In the genomic region with DNA sequence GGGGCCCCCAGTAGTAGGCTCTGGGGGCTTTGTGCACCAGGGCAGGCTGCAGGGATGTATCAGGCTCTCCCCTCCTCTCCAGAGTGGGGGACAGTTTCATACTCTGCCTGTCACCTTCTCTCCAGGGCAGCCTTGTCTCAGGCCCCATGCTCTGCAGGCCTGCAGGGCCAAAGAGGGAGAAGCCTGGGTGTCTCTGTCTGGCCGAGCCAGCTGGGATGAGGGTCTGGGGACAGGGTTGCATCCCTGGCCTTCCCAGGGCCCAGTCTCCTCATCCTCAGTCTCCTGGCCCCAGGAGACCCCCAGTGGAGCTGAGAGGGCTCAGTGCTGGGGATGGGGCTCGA, we compare ENCODE assay signal across 1 cellular context.
A peak's percentile ranks its signal among the peaks of the same experiment; 100 is the strongest.
TF ChIP-seq lines count a peak whose summit lies in the region.

No MANE protein-coding gene starts in this region.

TF ChIP-seq in HepG2, 621 proteins besides CTCF, POLR2A, EP300 and RAD21:
- TF ChIP-seq, protein P1, sequence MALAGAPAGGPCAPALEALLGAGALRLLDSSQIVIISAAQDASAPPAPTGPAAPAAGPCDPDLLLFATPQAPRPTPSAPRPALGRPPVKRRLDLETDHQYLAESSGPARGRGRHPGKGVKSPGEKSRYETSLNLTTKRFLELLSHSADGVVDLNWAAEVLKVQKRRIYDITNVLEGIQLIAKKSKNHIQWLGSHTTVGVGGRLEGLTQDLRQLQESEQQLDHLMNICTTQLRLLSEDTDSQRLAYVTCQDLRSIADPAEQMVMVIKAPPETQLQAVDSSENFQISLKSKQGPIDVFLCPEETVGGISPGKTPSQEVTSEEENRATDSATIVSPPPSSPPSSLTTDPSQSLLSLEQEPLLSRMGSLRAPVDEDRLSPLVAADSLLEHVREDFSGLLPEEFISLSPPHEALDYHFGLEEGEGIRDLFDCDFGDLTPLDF (CRISPR knock-in tag; IDR thresholded peaks at IDR 0.05): no peak
- TF ChIP-seq TBX2 (CRISPR knock-in tag; IDR thresholded peaks at IDR 0.05; ENCODE audit: borderline replicate concordance): no peak
- TF ChIP-seq, protein P2, sequence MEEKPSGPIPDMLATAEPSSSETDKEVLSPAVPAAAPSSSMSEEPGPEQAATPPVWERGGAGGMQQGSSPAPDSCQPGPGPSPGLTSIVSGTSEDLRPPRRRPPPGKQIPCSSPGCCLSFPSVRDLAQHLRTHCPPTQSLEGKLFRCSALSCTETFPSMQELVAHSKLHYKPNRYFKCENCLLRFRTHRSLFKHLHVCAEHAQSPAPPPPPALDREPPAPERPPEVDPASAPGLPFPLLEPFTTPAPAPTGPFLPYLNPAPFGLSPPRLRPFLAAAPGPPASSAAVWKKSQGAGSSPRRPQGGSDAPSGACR (CRISPR knock-in tag; IDR thresholded peaks at IDR 0.05): 0 out of 2 replicates have a peak, but pooled peaks have one; percentile 4
- TF ChIP-seq, protein P3, sequence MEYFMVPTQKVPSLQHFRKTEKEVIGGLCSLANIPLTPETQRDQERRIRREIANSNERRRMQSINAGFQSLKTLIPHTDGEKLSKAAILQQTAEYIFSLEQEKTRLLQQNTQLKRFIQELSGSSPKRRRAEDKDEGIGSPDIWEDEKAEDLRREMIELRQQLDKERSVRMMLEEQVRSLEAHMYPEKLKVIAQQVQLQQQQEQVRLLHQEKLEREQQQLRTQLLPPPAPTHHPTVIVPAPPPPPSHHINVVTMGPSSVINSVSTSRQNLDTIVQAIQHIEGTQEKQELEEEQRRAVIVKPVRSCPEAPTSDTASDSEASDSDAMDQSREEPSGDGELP (IDR thresholded peaks at IDR 0.05; ENCODE audit: borderline replicate concordance, low read depth): no peak
- 0 out of 2 replicates have a peak, but pooled peaks have one; percentile 50 for TF ChIP-seq KLF15 (CRISPR knock-in tag; IDR thresholded peaks at IDR 0.05; ENCODE audit: borderline replicate concordance)
- 0 out of 2 replicates have a peak, but pooled peaks have one; percentile 8 for TF ChIP-seq WIZ (CRISPR knock-in tag; IDR thresholded peaks at IDR 0.05)
- TF ChIP-seq, protein P4, sequence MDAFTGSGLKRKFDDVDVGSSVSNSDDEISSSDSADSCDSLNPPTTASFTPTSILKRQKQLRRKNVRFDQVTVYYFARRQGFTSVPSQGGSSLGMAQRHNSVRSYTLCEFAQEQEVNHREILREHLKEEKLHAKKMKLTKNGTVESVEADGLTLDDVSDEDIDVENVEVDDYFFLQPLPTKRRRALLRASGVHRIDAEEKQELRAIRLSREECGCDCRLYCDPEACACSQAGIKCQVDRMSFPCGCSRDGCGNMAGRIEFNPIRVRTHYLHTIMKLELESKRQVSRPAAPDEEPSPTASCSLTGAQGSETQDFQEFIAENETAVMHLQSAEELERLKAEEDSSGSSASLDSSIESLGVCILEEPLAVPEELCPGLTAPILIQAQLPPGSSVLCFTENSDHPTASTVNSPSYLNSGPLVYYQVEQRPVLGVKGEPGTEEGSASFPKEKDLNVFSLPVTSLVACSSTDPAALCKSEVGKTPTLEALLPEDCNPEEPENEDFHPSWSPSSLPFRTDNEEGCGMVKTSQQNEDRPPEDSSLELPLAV (CRISPR knock-in tag; conservative IDR thresholded peaks at IDR 0.05; ENCODE audit: low read depth): no peak
- TF ChIP-seq, protein P5, sequence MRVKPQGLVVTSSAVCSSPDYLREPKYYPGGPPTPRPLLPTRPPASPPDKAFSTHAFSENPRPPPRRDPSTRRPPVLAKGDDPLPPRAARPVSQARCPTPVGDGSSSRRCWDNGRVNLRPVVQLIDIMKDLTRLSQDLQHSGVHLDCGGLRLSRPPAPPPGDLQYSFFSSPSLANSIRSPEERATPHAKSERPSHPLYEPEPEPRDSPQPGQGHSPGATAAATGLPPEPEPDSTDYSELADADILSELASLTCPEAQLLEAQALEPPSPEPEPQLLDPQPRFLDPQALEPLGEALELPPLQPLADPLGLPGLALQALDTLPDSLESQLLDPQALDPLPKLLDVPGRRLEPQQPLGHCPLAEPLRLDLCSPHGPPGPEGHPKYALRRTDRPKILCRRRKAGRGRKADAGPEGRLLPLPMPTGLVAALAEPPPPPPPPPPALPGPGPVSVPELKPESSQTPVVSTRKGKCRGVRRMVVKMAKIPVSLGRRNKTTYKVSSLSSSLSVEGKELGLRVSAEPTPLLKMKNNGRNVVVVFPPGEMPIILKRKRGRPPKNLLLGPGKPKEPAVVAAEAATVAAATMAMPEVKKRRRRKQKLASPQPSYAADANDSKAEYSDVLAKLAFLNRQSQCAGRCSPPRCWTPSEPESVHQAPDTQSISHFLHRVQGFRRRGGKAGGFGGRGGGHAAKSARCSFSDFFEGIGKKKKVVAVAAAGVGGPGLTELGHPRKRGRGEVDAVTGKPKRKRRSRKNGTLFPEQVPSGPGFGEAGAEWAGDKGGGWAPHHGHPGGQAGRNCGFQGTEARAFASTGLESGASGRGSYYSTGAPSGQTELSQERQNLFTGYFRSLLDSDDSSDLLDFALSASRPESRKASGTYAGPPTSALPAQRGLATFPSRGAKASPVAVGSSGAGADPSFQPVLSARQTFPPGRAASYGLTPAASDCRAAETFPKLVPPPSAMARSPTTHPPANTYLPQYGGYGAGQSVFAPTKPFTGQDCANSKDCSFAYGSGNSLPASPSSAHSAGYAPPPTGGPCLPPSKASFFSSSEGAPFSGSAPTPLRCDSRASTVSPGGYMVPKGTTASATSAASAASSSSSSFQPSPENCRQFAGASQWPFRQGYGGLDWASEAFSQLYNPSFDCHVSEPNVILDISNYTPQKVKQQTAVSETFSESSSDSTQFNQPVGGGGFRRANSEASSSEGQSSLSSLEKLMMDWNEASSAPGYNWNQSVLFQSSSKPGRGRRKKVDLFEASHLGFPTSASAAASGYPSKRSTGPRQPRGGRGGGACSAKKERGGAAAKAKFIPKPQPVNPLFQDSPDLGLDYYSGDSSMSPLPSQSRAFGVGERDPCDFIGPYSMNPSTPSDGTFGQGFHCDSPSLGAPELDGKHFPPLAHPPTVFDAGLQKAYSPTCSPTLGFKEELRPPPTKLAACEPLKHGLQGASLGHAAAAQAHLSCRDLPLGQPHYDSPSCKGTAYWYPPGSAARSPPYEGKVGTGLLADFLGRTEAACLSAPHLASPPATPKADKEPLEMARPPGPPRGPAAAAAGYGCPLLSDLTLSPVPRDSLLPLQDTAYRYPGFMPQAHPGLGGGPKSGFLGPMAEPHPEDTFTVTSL (CRISPR knock-in tag; IDR thresholded peaks at IDR 0.05; ENCODE audit: borderline replicate concordance): 0 out of 2 replicates have a peak, but pooled peaks have one; percentile 9
- TF ChIP-seq ZNF607 (CRISPR knock-in tag; IDR thresholded peaks at IDR 0.05; ENCODE audit: borderline replicate concordance): 0 out of 2 replicates have a peak, but pooled peaks have one; percentile 12
